Comparison of ENCODE assay signal across 8 cellular contexts in genomic region chr17:19238167-19238505, GRCh38. TPM values are rescaled to one million over a fixed set of nuclear protein-coding genes. Genes with fewer than 3 reads are reported as not detected.
DNase-seq lines count a peak whose midpoint lies in the region; ATAC-seq and TF ChIP-seq lines count a peak whose summit lies in the region.

No MANE protein-coding gene starts in this region.

- TF ChIP-seq POLR2A in thyroid gland (IDR thresholded peaks at IDR 0.05), result no peak

- H3K27me3 ChIP-seq in SJCRH30, result no peaks in the 10 kb centered on the region
- H3K27me3 ChIP-seq in ectodermal cell (ENCODE audit: control insufficient read depth, insufficient read depth, low read length, poor library complexity, severe bottlenecking), result no peaks in the 10 kb centered on the region
- no peaks in the 10 kb centered on the region for H3K27me3 ChIP-seq in thyroid gland

- WGBS in ectodermal cell, 2 experiments, result 1 to 2% methylated on average over 21 of the region's 21 CpGs
- WGBS in thyroid gland, 2 donors, result 3 to 9% methylated on average over 5 to 6 of the region's 21 CpGs

- H3K4me3 ChIP-seq in SJCRH30 (peak overlapping the region; percentile 99), ectodermal cell (ENCODE audit: insufficient read depth, low read depth, low read length) (peak overlapping the region; percentile 93), thyroid gland (replicated peaks in 1 of 3) (peak overlapping the region; percentile 57 to 93 (median 83))

- H3K36me3 ChIP-seq in SJCRH30 (no peaks in the 10 kb centered on the region), ectodermal cell (ENCODE audit: control insufficient read depth, insufficient read depth, low read length) (no peaks in the 10 kb centered on the region), thyroid gland (no peaks in the 10 kb centered on the region)

- intact Hi-C loops in thyroid gland (cut with DNase I), result no loop called here

- peak; percentile 6 to 18 for DNase-seq in activated CD4-positive, alpha-beta T cell treated with anti-CD3 and anti-CD28 coated beads for 4 hours
- DNase-seq in activated CD4-positive, alpha-beta T cell treated with anti-CD3 and anti-CD28 coated beads for 1 hour, result no peak
- DNase-seq in SJCRH30, result peak; percentile 75 to 82
- DNase-seq in mesenteric fat pad (ENCODE audit: low spot score), result peak; percentile 89
- DNase-seq in thyroid gland, result peak; percentile 50 to 59

- ATAC-seq in HG02885 (IDR thresholded peaks at IDR 0.05; ENCODE audit: poor library complexity, unreplicated experiment), result no peak
- ATAC-seq in HG03108 (IDR thresholded peaks at IDR 0.05; ENCODE audit: unreplicated experiment), result no peak

- peak overlapping the region; percentile 64 for H3K27ac ChIP-seq in SJCRH30
- no peak overlapping the region for H3K27ac ChIP-seq in ectodermal cell (ENCODE audit: insufficient read depth, low read depth, low read length, poor library complexity, severe bottlenecking)
- H3K27ac ChIP-seq in thyroid gland, result peak overlapping the region; percentile 59 to 94 (median 90)

- H3K4me1 ChIP-seq in SJCRH30, result peaks cover 3% of the 10 kb centered on the region; the same call in 1 of the 2 replicates
- peaks cover 4% of the 10 kb centered on the region for H3K4me1 ChIP-seq in ectodermal cell (ENCODE audit: control insufficient read depth, insufficient read depth, low read length)
- H3K4me1 ChIP-seq in thyroid gland, result peaks cover 21 to 25% of the 10 kb centered on the region in 2 donors

- TF ChIP-seq CTCF in thyroid gland (IDR thresholded peaks at IDR 0.05), result no peak

- no peaks in the 10 kb centered on the region for H3K9me3 ChIP-seq in SJCRH30 (replicated peaks)
- H3K9me3 ChIP-seq in ectodermal cell (ENCODE audit: control insufficient read depth, low read length), result no peaks in the 10 kb centered on the region
- H3K9me3 ChIP-seq in thyroid gland, result no peaks in the 10 kb centered on the region

RNA-seq across cellular contexts. Expression of gene EPN2, which starts 1.0 kb away (rescaled TPM):
- total RNA-seq in SJCRH30 (2014; rRNA removed; shearing (Covaris generic)), result 56.4 and 64.1 TPM in 2 replicates
- polyA plus RNA-seq in ectodermal cell (2013, experiment 1 of 4), result 39.2 TPM
- 37.1 TPM for polyA plus RNA-seq in ectodermal cell (2013, experiment 2 of 4)
- polyA plus RNA-seq in ectodermal cell (2013, experiment 3 of 4), result 27.9 TPM
- 30.4 TPM for polyA plus RNA-seq in ectodermal cell (2013, experiment 4 of 4)
- total RNA-seq in mesenteric fat pad, result 45.1 TPM
- 10 to 100 TPM; 21.8 to 32.3 (median 24.7) TPM for total RNA-seq in thyroid gland
